In genomic region chr11:6391548-6392134, GRCh38 we compare ENCODE assay signal across 10 cellular contexts. TPM values are rescaled to one million over a fixed set of nuclear protein-coding genes. Genes with fewer than 3 reads are reported as not detected.
DNase-seq lines count a peak whose midpoint lies in the region; ATAC-seq and TF ChIP-seq lines count a peak whose summit lies in the region.
"Had no signal": no experiment of that assay in that cellular context is flagged by ENCODE, and none has a peak within 500 bp of the region (broad histone marks: within the 10 kb centered on the region; RNA-seq: fewer than 3 reads in every experiment).

No MANE protein-coding gene starts in this region.

- DNase-seq in chondrocyte (ENCODE audit: low spot score) = no peak
- DNase-seq in GM23248 = no peak
- no peak for DNase-seq in endothelial cell (ENCODE audit: low spot score)
- DNase-seq in stimulated activated CD4-positive, alpha-beta T cell treated with anti-CD3 and anti-CD28 coated beads, Interleukin-1b, Interleukin-23, amount 100 ng/mL, for 48 hours = no peak
- DNase-seq: central memory CD4-positive, alpha-beta T cell had no signal

- ATAC-seq in GM19035 (IDR thresholded peaks at IDR 0.05; ENCODE audit: unreplicated experiment) = no peak

- peaks cover 17 to 42% (median 25%) of the 10 kb centered on the region in 10 experiments for H3K4me1 ChIP-seq in BLaER1 treated with 17β-estradiol and CSF1 and Interleukin-3, amounts not matched to agents 10 nM and 100 nM
- peaks cover 12% of the 10 kb centered on the region for H3K4me1 ChIP-seq in GM23248 (ENCODE audit: insufficient read depth)

- H3K36me3 Mint-ChIP-seq in IgD-negative memory B cell (peaks cover 2% of the 10 kb centered on the region), chondrocyte (ENCODE audit: low read depth) (peaks cover 3% of the 10 kb centered on the region), nephron (ENCODE audit: low read depth) (peaks cover 11% of the 10 kb centered on the region), endothelial cell (ENCODE audit: low read depth, unreplicated experiment) (no peaks in the 10 kb centered on the region)

- H3K27me3 Mint-ChIP-seq in IgD-negative memory B cell (no peaks in the 10 kb centered on the region), chondrocyte (ENCODE audit: low read depth) (no peaks in the 10 kb centered on the region), nephron (ENCODE audit: low read depth) (peaks cover 3% of the 10 kb centered on the region), endothelial cell (ENCODE audit: unreplicated experiment) (peaks cover 11% of the 10 kb centered on the region)

- H4K20me1 ChIP-seq in BLaER1 treated with 17β-estradiol and CSF1 and Interleukin-3, amounts not matched to agents 10 nM and 100 nM = no peaks in the 10 kb centered on the region; a peak in 1 of 22 replicates
- no peaks in the 10 kb centered on the region for H4K20me1 ChIP-seq in GM23248 (ENCODE audit: insufficient read depth)

- TF ChIP-seq CTCF in chondrocyte (IDR thresholded peaks at IDR 0.05) (no peak), nephron (IDR thresholded peaks at IDR 0.05; ENCODE audit: unreplicated experiment in 3 of 3) (no peak), endothelial cell (IDR thresholded peaks at IDR 0.05; ENCODE audit: unreplicated experiment) (no peak)

- no peaks in the 10 kb centered on the region for H3K27me3 ChIP-seq in BLaER1 treated with 17β-estradiol and CSF1 and Interleukin-3, amounts not matched to agents 10 nM and 100 nM
- no peaks in the 10 kb centered on the region for H3K27me3 ChIP-seq in GM23248 (replicated peaks; ENCODE audit: insufficient read depth)

- 96% methylated on average over 14 to 18 of the region's 18 CpGs for WGBS in GM23248 (ENCODE audit: low coverage in 1 of 2, low lambda C conversion rate in 2 of 2, missing lambda C conversion rate in 2 of 2), 2 experiments

- H3K4me3 Mint-ChIP-seq in IgD-negative memory B cell = peak overlapping the region; percentile 94 to 99 (median 94)
- peak overlapping the region; percentile 85 for H3K4me3 Mint-ChIP-seq in chondrocyte (ENCODE audit: unreplicated experiment)
- peak overlapping the region; percentile 79 to 96 (median 92) for H3K4me3 Mint-ChIP-seq in nephron
- no peak overlapping the region for H3K4me3 Mint-ChIP-seq in endothelial cell (ENCODE audit: unreplicated experiment)

- H3F3A ChIP-seq in GM23248 (ENCODE audit: insufficient read depth) = peaks cover 32% of the 10 kb centered on the region

- H3K9me2 ChIP-seq in GM23248 (ENCODE audit: insufficient read depth) = no peaks in the 10 kb centered on the region

- no peak overlapping the region for H3K27ac ChIP-seq in BLaER1 treated with 17β-estradiol and CSF1 and Interleukin-3, amounts not matched to agents 10 nM and 100 nM
- no peak overlapping the region for H3K27ac ChIP-seq in GM23248

- H2AFZ ChIP-seq in GM23248 = no peak overlapping the region

- H3K4me1 Mint-ChIP-seq in IgD-negative memory B cell (peaks cover 7 to 27% (median 18%) of the 10 kb centered on the region in 3 donors), chondrocyte (ENCODE audit: low read depth) (peaks cover 28% of the 10 kb centered on the region), nephron (peaks cover 31% of the 10 kb centered on the region), endothelial cell (ENCODE audit: unreplicated experiment) (peaks cover 5% of the 10 kb centered on the region)

- peak overlapping the region; percentile 83 to 100 (median 97); a peak in 18 of 22 replicates for H3K4me2 ChIP-seq in BLaER1 treated with 17β-estradiol and CSF1 and Interleukin-3, amounts not matched to agents 10 nM and 100 nM
- no peak overlapping the region for H3K4me2 ChIP-seq in GM23248 (ENCODE audit: unreplicated experiment)

- H3K27ac Mint-ChIP-seq in IgD-negative memory B cell = peak overlapping the region; percentile 92 to 98 (median 96)
- no peak overlapping the region for H3K27ac Mint-ChIP-seq in chondrocyte (ENCODE audit: unreplicated experiment)
- H3K27ac Mint-ChIP-seq in nephron = no peak overlapping the region
- no peak overlapping the region for H3K27ac Mint-ChIP-seq in endothelial cell (ENCODE audit: unreplicated experiment)

- H3K4me3 ChIP-seq in BLaER1 treated with 17β-estradiol and CSF1 and Interleukin-3, amounts not matched to agents 10 nM and 100 nM = no peak overlapping the region
- H3K4me3 ChIP-seq in GM23248 = no peak overlapping the region

- H3K9me3 Mint-ChIP-seq in IgD-negative memory B cell (no peaks in the 10 kb centered on the region), chondrocyte (ENCODE audit: low read depth) (no peaks in the 10 kb centered on the region), nephron (no peaks in the 10 kb centered on the region), endothelial cell (ENCODE audit: unreplicated experiment) (no peaks in the 10 kb centered on the region)

- H3K79me2 ChIP-seq in GM23248 (ENCODE audit: insufficient read depth) = peaks cover 5% of the 10 kb centered on the region; the same call in 1 of the 2 replicates

- in situ Hi-C loops in GM23248 (cut with MboI) = no loop called here

- H3K36me3 ChIP-seq in BLaER1 treated with 17β-estradiol and CSF1 and Interleukin-3, amounts not matched to agents 10 nM and 100 nM = peaks cover 0 to 28% (median 0%) of the 10 kb centered on the region in 11 experiments; a peak in 4 of 22 replicates
- no peaks in the 10 kb centered on the region for H3K36me3 ChIP-seq in GM23248 (ENCODE audit: low read depth)

- no peak overlapping the region for H3K9ac ChIP-seq in BLaER1 treated with 17β-estradiol and CSF1 and Interleukin-3, amounts not matched to agents 10 nM and 100 nM
- H3K9ac ChIP-seq in GM23248 = no peak overlapping the region

- H3K9me3 ChIP-seq in BLaER1 treated with 17β-estradiol and CSF1 and Interleukin-3, amounts not matched to agents 10 nM and 100 nM (replicated peaks in 1 of 11) = no peaks in the 10 kb centered on the region
- no peaks in the 10 kb centered on the region for H3K9me3 ChIP-seq in GM23248 (ENCODE audit: low read depth)

RNA-seq across cellular contexts. Expression of gene SMPD1, which starts 1.4 kb away (rescaled TPM):
- 4.9 TPM for polyA plus RNA-seq in IgD-negative memory B cell
- 81.1 to 102 TPM (median 99.4 TPM) in 3 replicates for total RNA-seq in chondrocyte
- 70.1 and 87.8 TPM in 2 replicates for total RNA-seq in GM23248 (2014; rRNA removed; shearing (Covaris generic))
- polyA plus RNA-seq in GM23248 (2016; fragmentation: Nextera tagmentation; extraction: Ambion mirVana) = 67.9 and 72.3 TPM in 2 replicates
- 24.8 TPM for total RNA-seq in endothelial cell (ENCODE audit: unreplicated experiment)

RNA-seq across cellular contexts. Expression of gene APBB1, which starts 27.3 kb away (rescaled TPM):
- polyA plus RNA-seq in IgD-negative memory B cell = 21.4 TPM
- 34.5 to 42.5 TPM (median 36.4 TPM) in 3 replicates for total RNA-seq in chondrocyte
- 43.8 and 46.2 TPM in 2 replicates for total RNA-seq in GM23248 (2014; rRNA removed; shearing (Covaris generic))
- 42.3 and 43.1 TPM in 2 replicates for polyA plus RNA-seq in GM23248 (2016; fragmentation: Nextera tagmentation; extraction: Ambion mirVana)
- total RNA-seq in endothelial cell (ENCODE audit: unreplicated experiment) = 43.6 TPM

RNA-seq across cellular contexts. Expression of gene HPX, which starts 49.1 kb away (rescaled TPM):
- polyA plus RNA-seq in IgD-negative memory B cell (0.46 TPM), GM23248 (2016; fragmentation: Nextera tagmentation; extraction: Ambion mirVana) (0.43 and 0.46 TPM in 2 replicates)
- total RNA-seq in chondrocyte (2.6 to 3.8 TPM (median 3.2 TPM) in 3 replicates), endothelial cell (ENCODE audit: unreplicated experiment) (1.4 TPM)
- 0.22 and 1.1 TPM in 2 replicates for total RNA-seq in GM23248 (2014; rRNA removed; shearing (Covaris generic))
- total RNA-seq: NCI-H460 had no signal

Comparison
In these comparisons a context has a peak if more than half of its experiments do, and no peak if none do; other contexts are left out.
1. H3K27ac Mint-ChIP-seq: peak in IgD-negative memory B cell (3 of 3); none in chondrocyte (single experiment), nephron (0 of 3) and endothelial cell (single experiment).